Comparison of ENCODE assay signal across 17 cellular contexts in genomic region chr13:57874530-57874929, GRCh38.
DNase-seq lines count a peak whose midpoint lies in the region; ATAC-seq, FAIRE-seq and TF ChIP-seq lines count a peak whose summit lies in the region.
"Had no signal": no experiment of that assay in that cellular context is flagged by ENCODE, and none has a peak within 500 bp of the region (broad histone marks: within the 10 kb centered on the region; RNA-seq: fewer than 3 reads in every experiment).

No MANE protein-coding gene starts in this region.

- no peaks in the 10 kb centered on the region for H3F3A ChIP-seq in GM23338 (replicated peaks; ENCODE audit: low read depth)

- no peaks in the 10 kb centered on the region for H3K4me1 Mint-ChIP-seq in GM23338

- no peaks in the 10 kb centered on the region; the same call in 2 of the 3 replicates for H3K9me3 Mint-ChIP-seq in GM23338

- peaks cover 6% of the 10 kb centered on the region for H3K9me2 ChIP-seq in GM23338 (ENCODE audit: insufficient read depth)

- H3K9me3 ChIP-seq in SJCRH30 (replicated peaks), result no peaks in the 10 kb centered on the region
- H3K9me3 ChIP-seq: Caco-2, HAP-1, SK-N-SH had no signal

- H2BK5ac ChIP-seq in mesendoderm (ENCODE audit: low read length), result no peak overlapping the region

- H3K23ac ChIP-seq in mesendoderm (ENCODE audit: low read length), result no peak overlapping the region

- H3K27me3 Mint-ChIP-seq in GM23338 (ENCODE audit: insufficient read depth, low read depth, poor library complexity), result no peaks in the 10 kb centered on the region

- no peak overlapping the region for H3K18ac ChIP-seq in mesendoderm (ENCODE audit: low read length)

- ATAC-seq in GM23338, result no peak
- no peak for ATAC-seq in HG03354 (IDR thresholded peaks at IDR 0.05; ENCODE audit: poor library complexity, severe bottlenecking, unreplicated experiment)
- ATAC-seq: Panc1 had no signal

- no peak overlapping the region for H3K4ac ChIP-seq in mesendoderm (ENCODE audit: low read depth, low read length)

- TF ChIP-seq POLR2A in erythroblast (IDR thresholded peaks at IDR 0.05; ENCODE audit: low read length) (no peak), GM12892 (IDR thresholded peaks at IDR 0.05; ENCODE audit: low read depth, low read length) (no peak)

- H3K79me2 ChIP-seq in GM23338 (replicated peaks; ENCODE audit: insufficient read depth) (no peaks in the 10 kb centered on the region), mesendoderm (ENCODE audit: control insufficient read depth, insufficient read depth, low read length) (no peaks in the 10 kb centered on the region)

- H3K27ac ChIP-seq in GM23338 (ENCODE audit: low read depth) (no peak overlapping the region), SJCRH30 (no peak overlapping the region), mesendoderm (ENCODE audit: low read depth, low read length) (no peak overlapping the region)

- no peak overlapping the region for H2AK5ac ChIP-seq in mesendoderm (ENCODE audit: low read length)

- H3K36me3 Mint-ChIP-seq in GM23338 (ENCODE audit: low read depth), result no peaks in the 10 kb centered on the region

- no peak for DNase-seq in GM23338 (ENCODE audit: low spot score)
- peak; percentile 17 to 53 for DNase-seq in SJCRH30
- peak; percentile 64 to 90 for DNase-seq in erythroblast (lab: John Stamatoyannopoulos, UW)
- DNase-seq in mesendoderm, result peak; percentile 89
- DNase-seq in AML-193 (lab: John Stamatoyannopoulos, UW), result no peak
- DNase-seq in GM12892 (ENCODE audit: insufficient read length), result no peak
- DNase-seq: Caco-2, DMS53, Kasumi-1, MM.1S, NCI-H187 treated with DMSO at 0.1 percent for 48 hours, NCI-H2171 treated with DMSO at 0.1 percent for 48 hours, NCI-H774, SK-N-SH had no signal

- H3K27ac Mint-ChIP-seq in GM23338, result no peak overlapping the region

- no CpG with 5 or more reads among the region's 3 CpGs for WGBS in mesendoderm (ENCODE audit: extremely low coverage, insufficient coverage, low lambda C conversion rate)

- H4K20me1 ChIP-seq in GM23338 (replicated peaks; ENCODE audit: insufficient read depth), result no peaks in the 10 kb centered on the region

- peak overlapping the region; percentile 34; the same call in 1 of the 2 replicates for H2AFZ ChIP-seq in GM23338

- no peak for FAIRE-seq in GM12892 (lab: Jason Lieb, UNC)

- H3K79me1 ChIP-seq in mesendoderm (ENCODE audit: low read length), result no peaks in the 10 kb centered on the region

- no peak overlapping the region for H3K4me2 ChIP-seq in GM23338
- no peak overlapping the region for H3K4me2 ChIP-seq in mesendoderm (ENCODE audit: low read length)
- H3K4me2 ChIP-seq: SK-N-SH had no signal

- no peak overlapping the region for H4K8ac ChIP-seq in mesendoderm (ENCODE audit: low read depth, low read length)

- no peak overlapping the region for H4K5ac ChIP-seq in mesendoderm (ENCODE audit: low read length)

- no peak for TF ChIP-seq CTCF in GM23338 (conservative IDR thresholded peaks at IDR 0.05; ENCODE audit: low read depth in 2 of 2)

- H3K9ac ChIP-seq in mesendoderm (ENCODE audit: low read length), result no peak overlapping the region
- H3K9ac ChIP-seq: SK-N-SH had no signal

- H3K36me3 ChIP-seq in GM23338 (ENCODE audit: insufficient read depth) (no peaks in the 10 kb centered on the region), SJCRH30 (no peaks in the 10 kb centered on the region), mesendoderm (ENCODE audit: control insufficient read depth, insufficient read depth, low read length) (no peaks in the 10 kb centered on the region)
- H3K36me3 ChIP-seq: HAP-1 had no signal

- H2BK120ac ChIP-seq in mesendoderm (ENCODE audit: low read depth, low read length), result no peak overlapping the region

- H2BK15ac ChIP-seq in mesendoderm (replicated peaks; ENCODE audit: low read depth), result no peak overlapping the region

- no peaks in the 10 kb centered on the region for H3K27me3 ChIP-seq in GM23338 (ENCODE audit: insufficient read depth)
- H3K27me3 ChIP-seq in SJCRH30, result no peaks in the 10 kb centered on the region
- no peaks in the 10 kb centered on the region for H3K27me3 ChIP-seq in mesendoderm (ENCODE audit: insufficient read depth, low read length, poor library complexity)

- no peak overlapping the region for H3K56ac ChIP-seq in mesendoderm (ENCODE audit: low read length)

- H3K4me1 ChIP-seq in GM23338 (ENCODE audit: insufficient read depth) (no peaks in the 10 kb centered on the region), SJCRH30 (no peaks in the 10 kb centered on the region), mesendoderm (ENCODE audit: control insufficient read depth, low read depth, low read length) (no peaks in the 10 kb centered on the region)
- H3K4me1 ChIP-seq: Caco-2, HAP-1 had no signal

- H3K4me3 ChIP-seq in GM23338 (no peak overlapping the region), SJCRH30 (no peak overlapping the region), mesendoderm (ENCODE audit: low read length) (no peak overlapping the region)
- H3K4me3 ChIP-seq: HAP-1 had no signal

- no peak overlapping the region for H3K4me3 Mint-ChIP-seq in GM23338

TF ChIP-seq in GM23338, 12 proteins besides CTCF, POLR2A, EP300 and RAD21:
- TF ChIP-seq NANOG (IDR thresholded peaks at IDR 0.05; ENCODE audit: borderline replicate concordance), result no peak
- no peak for TF ChIP-seq JUNB (IDR thresholded peaks at IDR 0.05; ENCODE audit: unreplicated experiment)
- no peak for TF ChIP-seq ZNF462 (CRISPR knock-in tag; IDR thresholded peaks at IDR 0.05)

Comparison
In these comparisons a context has a peak if more than half of its experiments do, and no peak if none do; other contexts are left out.
1. DNase-seq: peak in SJCRH30 (2 of 2), erythroblast (2 of 2) and mesendoderm (single experiment); none in GM23338 (single experiment), AML-193 (0 of 2) and GM12892 (single experiment).